Comparison of ENCODE assay signal across 8 cellular contexts in genomic region chr3:134250717-134251220, GRCh38. TPM values are rescaled to one million over a fixed set of nuclear protein-coding genes. Genes with fewer than 3 reads are reported as not detected.
A peak's percentile ranks its signal among the peaks of the same experiment; 100 is the strongest.
DNase-seq lines count a peak whose midpoint lies in the region; ATAC-seq and TF ChIP-seq lines count a peak whose summit lies in the region.

Gene RYK (minus strand): TSS chr3:134250859. CDS start chr3:134250654, 205 bp downstream.

- peak within 1 kb of the TSS; percentile 98 for H3K4me3 Mint-ChIP-seq in CD4-positive, alpha-beta T cell
- peak within 1 kb of the TSS; percentile 93 for H3K4me3 Mint-ChIP-seq in memory B cell

- POLR2A ChIA-PET in CD4-positive, alpha-beta T cell (lab: Charles Lee): interaction anchor here (0.7 to 1.9 kb wide), 8 partner anchors 9 to 236 kb away, joined by 3 to 22 read pairs (median 4); partner anchors contain the start of genes AMOTL2, ANAPC13 and CEP63

- H3K9me3 Mint-ChIP-seq in CD4-positive, alpha-beta T cell: no peaks in the 10 kb centered on the region
- no peaks in the 10 kb centered on the region for H3K9me3 Mint-ChIP-seq in memory B cell

- intact Hi-C loops in CD4-positive, alpha-beta T cell (cut with DNase I, micrococcal nuclease): loop anchor here (2.0 to 5.0 kb wide), 6 partner anchors 38 to 1528 kb away; partner anchors contain the start of genes ANAPC13 (in 1 of the 2), CEP63 (in 1 of the 2) and NPHP3 (in 1 of the 2)

- peak; percentile 38 to 80 (median 66) for DNase-seq in CD4-positive, alpha-beta T cell
- DNase-seq in NCI-H82 (lab: John Stamatoyannopoulos, UW) (peak; percentile 88), memory B cell (ENCODE audit: low spot score in 2 of 2) (peak; percentile 78 to 84)
- DNase-seq in activated CD8-positive, alpha-beta memory T cell treated with anti-CD3 and anti-CD28 coated beads for 24 hours: peak; percentile 90
- DNase-seq in effector memory CD4-positive, alpha-beta T cell: peak; percentile 51 to 56 (median 56)
- DNase-seq in stimulated activated CD8-positive, alpha-beta memory T cell treated with anti-CD3 and anti-CD28 coated beads, Interleukin-12 subunit alpha, Interleukin-12 subunit beta, amount 100 ng/mL, for 1 hour (ENCODE audit: low read depth): peak; percentile 50

- H3K36me3 ChIP-seq in effector memory CD4-positive, alpha-beta T cell (ENCODE audit: control insufficient read depth, insufficient read depth, low read length): no peaks in the 10 kb centered on the region

- no peak for TF ChIP-seq CTCF in CD4-positive, alpha-beta T cell (IDR thresholded peaks at IDR 0.05)

- H3K9me3 ChIP-seq in CD4-positive, alpha-beta T cell (ENCODE audit: control insufficient read depth, low read length): no peaks in the 10 kb centered on the region
- H3K9me3 ChIP-seq in effector memory CD4-positive, alpha-beta T cell (ENCODE audit: control insufficient read depth, low read length): no peaks in the 10 kb centered on the region

- ATAC-seq in CD4-positive, alpha-beta T cell (ENCODE audit: poor library complexity): peak; percentile 63
- ATAC-seq in GM19452 (IDR thresholded peaks at IDR 0.05; ENCODE audit: unreplicated experiment): peak; percentile 76
- ATAC-seq in HG03571 (IDR thresholded peaks at IDR 0.05; ENCODE audit: unreplicated experiment): peak; percentile 85
- peak; percentile 84 for ATAC-seq in memory B cell (ENCODE audit: low read depth)

- H3K27me3 Mint-ChIP-seq in CD4-positive, alpha-beta T cell: no peaks in the 10 kb centered on the region
- H3K27me3 Mint-ChIP-seq in memory B cell: no peaks in the 10 kb centered on the region

- H3K27ac ChIP-seq in CD4-positive, alpha-beta T cell (ENCODE audit: low read depth, low read length): peak within 1 kb of the TSS; percentile 77
- H3K27ac ChIP-seq in effector memory CD4-positive, alpha-beta T cell (ENCODE audit: insufficient read depth, low read length, poor library complexity, severe bottlenecking): peak within 1 kb of the TSS; percentile 65

- H3K4me3 ChIP-seq in effector memory CD4-positive, alpha-beta T cell (ENCODE audit: insufficient read depth, low read depth, low read length, poor library complexity, severe bottlenecking): peak within 1 kb of the TSS; percentile 88

- peaks cover 32% of the 10 kb centered on the region for H3K36me3 Mint-ChIP-seq in CD4-positive, alpha-beta T cell (ENCODE audit: low read depth)
- H3K36me3 Mint-ChIP-seq in memory B cell: no peaks in the 10 kb centered on the region

- H3K4me1 ChIP-seq in effector memory CD4-positive, alpha-beta T cell (ENCODE audit: control insufficient read depth, insufficient read depth, low read length, poor library complexity, severe bottlenecking): no peaks in the 10 kb centered on the region

- CTCF ChIA-PET in CD4-positive, alpha-beta T cell (lab: Charles Lee): interaction anchor here (2.1 to 2.9 kb wide), 2 partner anchors 10 to 38 kb away, joined by 7 to 11 read pairs; no protein-coding TSS in a partner anchor

- H3K27ac Mint-ChIP-seq in CD4-positive, alpha-beta T cell: peak within 1 kb of the TSS; percentile 96
- H3K27ac Mint-ChIP-seq in memory B cell: peak within 1 kb of the TSS; percentile 92

- no peaks in the 10 kb centered on the region for H3K27me3 ChIP-seq in CD4-positive, alpha-beta T cell (ENCODE audit: control insufficient read depth, insufficient read depth, low read length)
- no peaks in the 10 kb centered on the region for H3K27me3 ChIP-seq in effector memory CD4-positive, alpha-beta T cell (replicated peaks; ENCODE audit: control insufficient read depth, insufficient read depth, low read length, poor library complexity, severe bottlenecking)

- peaks cover 61% of the 10 kb centered on the region for H3K4me1 Mint-ChIP-seq in CD4-positive, alpha-beta T cell (ENCODE audit: low read depth)
- peaks cover 28% of the 10 kb centered on the region for H3K4me1 Mint-ChIP-seq in memory B cell

RNA-seq across cellular contexts. Expression of gene RYK, which starts in this region (rescaled TPM):
- total RNA-seq in CD4-positive, alpha-beta T cell: 10 to 100 TPM; 57.6 to 59.2 TPM

Comparison
In these comparisons a context has a peak if more than half of its experiments do, and no peak if none do; other contexts are left out.
1. Peak in every context shown above with its lines: DNase-seq, ATAC-seq, H3K4me3 ChIP-seq and H3K27ac ChIP-seq.